In the genomic region with DNA sequence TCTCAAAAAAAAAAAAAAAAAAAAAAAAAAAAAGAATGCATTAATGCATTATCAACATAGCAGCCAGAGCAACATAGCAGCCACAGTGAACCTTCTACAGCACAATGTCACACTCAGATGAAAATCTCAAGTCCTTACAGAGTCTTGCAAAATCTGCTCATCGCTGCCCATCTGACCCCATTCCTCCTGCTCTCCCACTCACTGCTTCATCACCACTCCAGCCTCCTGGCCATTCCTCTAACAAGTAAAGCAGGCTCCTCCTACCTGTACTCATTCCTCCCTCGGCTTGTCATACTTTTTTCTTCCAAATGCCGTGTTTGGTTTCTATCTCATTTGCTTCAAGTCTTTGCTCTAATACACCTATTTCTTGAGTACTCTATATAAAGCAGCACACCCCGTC, we compare ENCODE assay signal across 28 cellular contexts. TPM values are rescaled to one million over a fixed set of nuclear protein-coding genes. Genes with fewer than 3 reads are reported as not detected.
"Had no signal": no experiment of that assay in that cellular context is flagged by ENCODE, and none has a peak within 500 bp of the region (broad histone marks: within the 10 kb centered on the region; RNA-seq: fewer than 3 reads in every experiment).

No MANE protein-coding gene starts in this region.

- H3K9me3 ChIP-seq: breast epithelium, esophagus muscularis mucosa, gastrocnemius medialis, neutrophil, psoas muscle, right atrium auricular region, spleen, tibial nerve had no signal

- ATAC-seq: gastrocnemius medialis, left ventricle myocardium superior, psoas muscle had no signal

- H3K4me3 Mint-ChIP-seq: central memory CD8-positive, alpha-beta T cell; dendritic cell treated with granulocyte-macrophage colony-stimulating factor and Interleukin-4, amounts not matched to agents 40 ng/mL and 50 ng/mL, for 4 days; endodermal cell; nephron; T-helper 2 cell treated with Interferon-gamma antibody and Interleukin-4, amounts not matched to agents 5 μg/mL and 100 μg/mL, for 36 hours had no signal

- H3K4me3 ChIP-seq: breast epithelium, esophagus muscularis mucosa, gastrocnemius medialis, psoas muscle, right atrium auricular region, spleen, tibial nerve had no signal

- DNase-seq: activated CD4-positive, alpha-beta T cell treated with anti-CD3 and anti-CD28 coated beads for 48 hours; activated CD4-positive, alpha-beta T cell treated with anti-CD3 and anti-CD28 coated beads, Interleukin-2, amount 50 U/mL, for 48 hours; activated CD8-positive, alpha-beta memory T cell treated with anti-CD3 and anti-CD28 coated beads, Interleukin-2, amount 50 U/mL, for 4 hours; activated gamma-delta T cell; activated naive CD4-positive, alpha-beta T cell treated with anti-CD3 and anti-CD28 coated beads, Interleukin-2, amount 50 U/mL, for 16 hours; activated T-cell treated with anti-CD3 and anti-CD28 coated beads, Interleukin-2, amount 50 U/mL, for 1 hour; amygdala; endodermal cell; gastrocnemius medialis; glutamatergic neuron; left cardiac atrium; left ventricle myocardium superior; psoas muscle; spleen; stimulated activated naive CD4-positive, alpha-beta T cell; T-helper 1 cell had no signal

- H3K4me1 ChIP-seq: breast epithelium, esophagus muscularis mucosa, gastrocnemius medialis, parathyroid adenoma, psoas muscle, right atrium auricular region, spleen, tibial nerve had no signal

- H3K9me3 Mint-ChIP-seq: endodermal cell, nephron had no signal

- H3K4me1 Mint-ChIP-seq: central memory CD8-positive, alpha-beta T cell; endodermal cell had no signal

- H3K27me3 ChIP-seq: breast epithelium, esophagus muscularis mucosa, gastrocnemius medialis, neutrophil, right atrium auricular region, spleen, tibial nerve had no signal

- H3K27me3 Mint-ChIP-seq: central memory CD8-positive, alpha-beta T cell; dendritic cell treated with granulocyte-macrophage colony-stimulating factor and Interleukin-4, amounts not matched to agents 40 ng/mL and 50 ng/mL, for 4 days had no signal

- H3K36me3 ChIP-seq: breast epithelium, esophagus muscularis mucosa, gastrocnemius medialis, neutrophil, right atrium auricular region, spleen, tibial nerve had no signal

- H3K9ac ChIP-seq: parathyroid adenoma had no signal

- H3K79me2 ChIP-seq: parathyroid adenoma had no signal

- H3K27ac Mint-ChIP-seq: dendritic cell treated with granulocyte-macrophage colony-stimulating factor and Interleukin-4, amounts not matched to agents 40 ng/mL and 50 ng/mL, for 4 days; endodermal cell; nephron; T-helper 2 cell treated with Interferon-gamma antibody and Interleukin-4, amounts not matched to agents 5 μg/mL and 100 μg/mL, for 36 hours had no signal

- H2AFZ ChIP-seq: parathyroid adenoma had no signal

- H3K27ac ChIP-seq: breast epithelium, esophagus muscularis mucosa, gastrocnemius medialis, neutrophil, parathyroid adenoma, psoas muscle, right atrium auricular region, spleen, tibial nerve had no signal

RNA-seq across cellular contexts. Expression of a gene that starts 29.5 kb away (rescaled TPM):
- total RNA-seq: activated CD8-positive, alpha-beta memory T cell treated with anti-CD3 and anti-CD28 coated beads for 36 hours; endodermal cell; gastrocnemius medialis; lung microvascular endothelial cell; tibial nerve had no signal

RNA-seq across cellular contexts. Expression of a gene that starts 35.8 kb away (rescaled TPM):
- total RNA-seq: activated CD8-positive, alpha-beta memory T cell treated with anti-CD3 and anti-CD28 coated beads for 36 hours; lung microvascular endothelial cell had no signal
